In the genomic region with DNA sequence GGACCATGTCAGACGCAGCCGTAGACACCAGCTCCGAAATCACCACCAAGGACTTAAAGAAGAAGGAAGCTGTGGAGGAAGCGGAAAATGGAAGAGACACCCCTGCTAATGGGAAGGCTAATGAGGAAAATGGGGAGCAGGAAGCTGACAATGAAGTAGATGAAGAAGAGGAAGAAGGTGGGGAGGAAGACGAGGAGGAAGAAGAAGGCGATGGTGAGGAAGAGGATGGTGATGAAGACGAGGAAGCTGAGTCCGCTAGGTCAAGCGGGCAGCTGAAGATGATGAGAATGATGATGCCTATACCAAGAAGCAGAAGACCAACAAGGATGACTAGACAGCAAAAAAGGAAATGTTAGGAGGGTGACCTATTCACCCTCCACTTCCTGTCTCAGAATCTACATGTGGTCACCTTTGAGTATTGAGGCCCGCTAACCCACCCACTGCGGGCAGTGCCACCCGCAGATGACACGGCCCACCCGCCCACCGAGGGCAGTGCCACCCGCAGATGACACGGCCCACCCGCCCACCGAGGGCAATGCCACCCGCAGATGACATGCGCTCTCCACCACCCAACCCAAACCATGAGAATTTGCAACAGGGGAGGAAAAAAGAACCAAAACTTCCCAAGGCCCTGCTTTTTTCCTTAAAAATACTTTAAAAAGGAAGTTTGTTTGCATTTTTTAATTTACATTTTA, we compare ENCODE assay signal across 20 cellular contexts. TPM values are rescaled to one million over a fixed set of nuclear protein-coding genes. Genes with fewer than 3 reads are reported as not detected.
"Had no signal": no experiment of that assay in that cellular context is flagged by ENCODE, and none has a peak within 500 bp of the region (broad histone marks: within the 10 kb centered on the region; RNA-seq: fewer than 3 reads in every experiment).

No MANE protein-coding gene starts in this region.

- H3K27me3 Mint-ChIP-seq: dendritic cell treated with granulocyte-macrophage colony-stimulating factor and Interleukin-4, amounts not matched to agents 40 ng/mL and 50 ng/mL, for 4 days; stimulated activated naive CD8-positive, alpha-beta T cell treated with anti-CD3 and anti-CD28 coated beads, Interleukin-15, Interleukin-2, amounts not matched to agents 100 ng/mL and 50 ng/mL, for 24 hours had no signal

- H3K4me3 Mint-ChIP-seq: dendritic cell treated with granulocyte-macrophage colony-stimulating factor and Interleukin-4, amounts not matched to agents 40 ng/mL and 50 ng/mL, for 4 days; effector memory CD8-positive, alpha-beta T cell; naive thymus-derived CD8-positive, alpha-beta T cell; stimulated activated naive CD8-positive, alpha-beta T cell treated with anti-CD3 and anti-CD28 coated beads, Interleukin-15, Interleukin-2, amounts not matched to agents 100 ng/mL and 50 ng/mL, for 24 hours had no signal

- H3K9me3 Mint-ChIP-seq: dendritic cell treated with granulocyte-macrophage colony-stimulating factor and Interleukin-4, amounts not matched to agents 40 ng/mL and 50 ng/mL, for 4 days; effector memory CD8-positive, alpha-beta T cell; naive thymus-derived CD8-positive, alpha-beta T cell; stimulated activated naive CD8-positive, alpha-beta T cell treated with anti-CD3 and anti-CD28 coated beads, Interleukin-15, Interleukin-2, amounts not matched to agents 100 ng/mL and 50 ng/mL, for 24 hours had no signal

- H3K4me3 ChIP-seq: esophagus squamous epithelium, mucosa of descending colon, sigmoid colon, skin epidermis, tibial artery, upper lobe of left lung, uterus had no signal

- FAIRE-seq: colon had no signal

- H3K27me3 ChIP-seq: esophagus squamous epithelium, neutrophil, sigmoid colon, tibial artery, upper lobe of left lung, uterus had no signal

- H3K4me1 Mint-ChIP-seq: naive thymus-derived CD8-positive, alpha-beta T cell had no signal

- H3K9me3 ChIP-seq: esophagus squamous epithelium, mucosa of descending colon, neutrophil, sigmoid colon, tibial artery, upper lobe of left lung, uterus had no signal

- H3K27ac Mint-ChIP-seq: dendritic cell treated with granulocyte-macrophage colony-stimulating factor and Interleukin-4, amounts not matched to agents 40 ng/mL and 50 ng/mL, for 4 days; effector memory CD8-positive, alpha-beta T cell; stimulated activated naive CD8-positive, alpha-beta T cell treated with anti-CD3 and anti-CD28 coated beads, Interleukin-15, Interleukin-2, amounts not matched to agents 100 ng/mL and 50 ng/mL, for 24 hours had no signal

- H3K36me3 ChIP-seq: esophagus squamous epithelium, neutrophil, sigmoid colon, tibial artery, upper lobe of left lung, uterus had no signal

- H3K4me1 ChIP-seq: uterus had no signal

- H3K36me3 Mint-ChIP-seq: naive thymus-derived CD8-positive, alpha-beta T cell had no signal

- DNase-seq: cerebellar nuclear complex; effector memory CD8-positive, alpha-beta T cell; esophagus squamous epithelium; kidney glomerular epithelial cell; mammary epithelial cell; mucosa of descending colon; naive thymus-derived CD8-positive, alpha-beta T cell; sigmoid colon; stimulated activated CD4-positive, alpha-beta T cell treated with anti-CD3 and anti-CD28 coated beads, Interleukin-12 subunit alpha, Interleukin-12 subunit beta, amount 100 ng/mL, for 4 hours; tibial artery; uterus had no signal

- H3K27ac ChIP-seq: epithelial cell of prostate, esophagus squamous epithelium, neutrophil, sigmoid colon, skin epidermis, tibial artery, upper lobe of left lung, uterus had no signal

- ATAC-seq: effector memory CD8-positive, alpha-beta T cell; mucosa of descending colon; naive thymus-derived CD8-positive, alpha-beta T cell had no signal

RNA-seq across cellular contexts. Expression of a gene that starts 45.6 kb away (rescaled TPM):
- total RNA-seq: naive thymus-derived CD8-positive, alpha-beta T cell; osteoblast; pulmonary artery endothelial cell; sigmoid colon had no signal
- polyA plus RNA-seq: naive thymus-derived CD8-positive, alpha-beta T cell had no signal
